In genomic region chr4:184568770-184569169, GRCh38 we compare ENCODE assay signal across 21 cellular contexts.
A peak's percentile ranks its signal among the peaks of the same experiment; 100 is the strongest.
DNase-seq lines count a peak whose midpoint lies in the region; FAIRE-seq and TF ChIP-seq lines count a peak whose summit lies in the region.
"Had no signal": no experiment of that assay in that cellular context is flagged by ENCODE, and none has a peak within 500 bp of the region (broad histone marks: within the 10 kb centered on the region; RNA-seq: fewer than 3 reads in every experiment).

No MANE protein-coding gene starts in this region.

- H3K27ac ChIP-seq in ACC112 (ENCODE audit: low read depth, low read length): no peak overlapping the region
- peak overlapping the region; percentile 37; the same call in 1 of the 2 replicates for H3K27ac ChIP-seq in OCI-LY3 (ENCODE audit: low read length)
- peak overlapping the region; percentile 51 for H3K27ac ChIP-seq in endothelial cell of umbilical vein (ENCODE audit: insufficient read depth, low read depth, low read length)
- H3K27ac ChIP-seq in H9 (ENCODE audit: insufficient read length, low read depth, low read length): no peak overlapping the region
- no peak overlapping the region for H3K27ac ChIP-seq in trophoblast cell (ENCODE audit: low read depth, low read length)
- H3K27ac ChIP-seq: suprapubic skin had no signal

- H3K79me2 ChIP-seq in ACC112 (ENCODE audit: control insufficient read depth, insufficient read depth, low read length, unreplicated experiment) (no peaks in the 10 kb centered on the region), OCI-LY3 (ENCODE audit: low read length) (no peaks in the 10 kb centered on the region), endothelial cell of umbilical vein (ENCODE audit: control insufficient read depth, insufficient read depth, low read length) (no peaks in the 10 kb centered on the region), H9 (ENCODE audit: insufficient read depth, low read length) (no peaks in the 10 kb centered on the region), trophoblast cell (ENCODE audit: control insufficient read depth, insufficient read depth, low read length, poor library complexity) (no peaks in the 10 kb centered on the region)

- H4K91ac ChIP-seq in H9 (ENCODE audit: insufficient read length, low read depth, low read length) (no peak overlapping the region), trophoblast cell (ENCODE audit: low read depth, low read length) (no peak overlapping the region)

- H3K23me2 ChIP-seq in H9 (ENCODE audit: insufficient read length, low read depth, low read length, poor library complexity, severe bottlenecking): no peaks in the 10 kb centered on the region

- H2AFZ ChIP-seq in ACC112 (ENCODE audit: low read length, unreplicated experiment): peak overlapping the region; percentile 16
- no peak overlapping the region; the same call in 1 of the 2 replicates for H2AFZ ChIP-seq in OCI-LY3 (ENCODE audit: low read depth, low read length)
- peak overlapping the region; percentile 42 for H2AFZ ChIP-seq in endothelial cell of umbilical vein (ENCODE audit: low read depth, low read length)
- H2AFZ ChIP-seq in H9 (ENCODE audit: low read length): no peak overlapping the region
- H2AFZ ChIP-seq in trophoblast cell (ENCODE audit: insufficient read depth, low read length, poor library complexity): no peak overlapping the region

- H3K9ac ChIP-seq in OCI-LY3 (ENCODE audit: low read length) (no peak overlapping the region), endothelial cell of umbilical vein (replicated peaks; ENCODE audit: extremely low read depth, insufficient read depth, low read length) (peak overlapping the region; percentile 11), H9 (ENCODE audit: extremely low read depth, insufficient read length, low read length) (no peak overlapping the region), trophoblast cell (ENCODE audit: low read length) (no peak overlapping the region)

- DNase-seq in GM12892 (ENCODE audit: insufficient read length) (no peak), endothelial cell of umbilical vein (ENCODE audit: low read depth, low spot score) (peak; percentile 84), activated gamma-delta T cell (lab: John Stamatoyannopoulos, UW) (no peak), NCI-H748 (lab: John Stamatoyannopoulos, UW; ENCODE audit: unreplicated experiment) (no peak), H9 (no peak), trophoblast cell (no peak)
- DNase-seq: activated CD4-positive, alpha-beta T cell treated with anti-CD3 and anti-CD28 coated beads, Interleukin-2, amount 10 ng/mL, durations not matched to agents 7 days and 5 days; activated CD8-positive, alpha-beta memory T cell treated with anti-CD3 and anti-CD28 coated beads, Interleukin-2, amount 50 U/mL, for 48 hours; activated effector memory CD4-positive, alpha-beta T cell treated with anti-CD3 and anti-CD28 coated beads, Interleukin-2, amount 50 U/mL, for 16 hours; CD8-positive, alpha-beta T cell; central memory CD4-positive, alpha-beta T cell; KG1; left colon; mucosa of descending colon; NCI-H1105 treated with DMSO at 0.1 percent for 48 hours; NCI-H510A treated with DMSO at 0.1 percent for 48 hours; retina had no signal

- H3K4me3 Mint-ChIP-seq in H9: no peak overlapping the region
- H3K4me3 Mint-ChIP-seq: activated CD4-positive, alpha-beta T cell treated with anti-CD3 and anti-CD28 coated beads, Interleukin-2, amount 10 ng/mL, durations not matched to agents 7 days and 5 days; CD8-positive, alpha-beta T cell; neural crest cell had no signal

- H3K9me1 ChIP-seq in endothelial cell of umbilical vein (replicated peaks; ENCODE audit: control insufficient read depth, extremely low read depth, insufficient read depth, low read length): no peaks in the 10 kb centered on the region

- no peak overlapping the region for H2AK5ac ChIP-seq in H9 (ENCODE audit: insufficient read length, low read length)
- H2AK5ac ChIP-seq in trophoblast cell (ENCODE audit: low read length): no peak overlapping the region

- H3K36me3 ChIP-seq in ACC112 (ENCODE audit: insufficient read depth, low read length) (no peaks in the 10 kb centered on the region), OCI-LY3 (replicated peaks; ENCODE audit: low read depth, low read length) (no peaks in the 10 kb centered on the region), endothelial cell of umbilical vein (ENCODE audit: control insufficient read depth in 2 of 2, extremely low read depth in 1 of 2, insufficient read depth in 2 of 2, low read length in 2 of 2) (no peaks in the 10 kb centered on the region), trophoblast cell (ENCODE audit: control insufficient read depth in 1 of 2, insufficient read depth in 2 of 2, low read length in 2 of 2) (no peaks in the 10 kb centered on the region)
- H3K36me3 ChIP-seq: suprapubic skin had no signal

- no peak overlapping the region for H3K14ac ChIP-seq in H9 (ENCODE audit: insufficient read depth, low read length)
- H3K14ac ChIP-seq in trophoblast cell (ENCODE audit: low read length): no peak overlapping the region

- no peak overlapping the region for H2BK5ac ChIP-seq in H9 (ENCODE audit: insufficient read length, low read length)
- no peak overlapping the region for H2BK5ac ChIP-seq in trophoblast cell (ENCODE audit: low read depth, low read length, poor library complexity)

- H3K79me1 ChIP-seq in H9 (ENCODE audit: insufficient read depth, low read depth, low read length, poor library complexity, severe bottlenecking) (no peaks in the 10 kb centered on the region), trophoblast cell (ENCODE audit: low read length) (no peaks in the 10 kb centered on the region)

- CTCF ChIA-PET in endothelial cell of umbilical vein (lab: Charles Lee): interaction anchor here (0.7 to 3.0 kb wide), 3 partner anchors 14 to 305 kb away, joined by 3 to 10 read pairs (median 3); no protein-coding TSS in a partner anchor

- H3K36me3 Mint-ChIP-seq in H9 (ENCODE audit: insufficient read depth in 1 of 3, low read depth in 3 of 3): peaks cover 2 to 10% (median 4%) of the 10 kb centered on the region in 3 experiments; a peak in 6 of 7 replicates
- H3K36me3 Mint-ChIP-seq: CD8-positive, alpha-beta T cell had no signal

- peaks cover 12 to 18% of the 10 kb centered on the region in 2 experiments for H3K9me3 Mint-ChIP-seq in H9

- no peak overlapping the region for H4K12ac ChIP-seq in trophoblast cell (ENCODE audit: low read depth, low read length)

- FAIRE-seq in GM12892 (lab: Jason Lieb, UNC): peak; percentile 76
- peak; percentile 89 for FAIRE-seq in endothelial cell of umbilical vein (lab: Jason Lieb, UNC)

- no peak overlapping the region for H2BK12ac ChIP-seq in H9 (ENCODE audit: insufficient read length, low read depth, low read length)
- H2BK12ac ChIP-seq in trophoblast cell (ENCODE audit: low read length): no peak overlapping the region

- peaks cover 10 to 11% of the 10 kb centered on the region in 2 experiments for H3K4me1 Mint-ChIP-seq in H9
- H3K4me1 Mint-ChIP-seq: neural crest cell had no signal

- H3K4me1 ChIP-seq in ACC112 (ENCODE audit: control insufficient read depth, insufficient read depth, low read length, unreplicated experiment): no peaks in the 10 kb centered on the region
- H3K4me1 ChIP-seq in OCI-LY3 (ENCODE audit: low read length): peaks cover 13% of the 10 kb centered on the region
- H3K4me1 ChIP-seq in endothelial cell of umbilical vein (ENCODE audit: control insufficient read depth, extremely low read depth, insufficient read depth, low read length): peaks cover 28% of the 10 kb centered on the region
- no peaks in the 10 kb centered on the region; the same call in 1 of the 2 replicates for H3K4me1 ChIP-seq in H9 (ENCODE audit: insufficient read depth, low read length)
- no peaks in the 10 kb centered on the region for H3K4me1 ChIP-seq in trophoblast cell (ENCODE audit: control insufficient read depth in 1 of 2, insufficient read depth in 2 of 2, low read length in 2 of 2)
- H3K4me1 ChIP-seq: suprapubic skin had no signal

- intact Hi-C loops in endothelial cell of umbilical vein (cut with micrococcal nuclease): loop anchor here (1.0 kb wide), 1 partner anchor 258 kb away; no protein-coding TSS in a partner anchor

- H4K5ac ChIP-seq in H9 (ENCODE audit: insufficient read length, low read depth, low read length): no peak overlapping the region

- no peak overlapping the region for H2BK15ac ChIP-seq in H9 (ENCODE audit: low read depth, low read length)

- H3K27ac Mint-ChIP-seq in H9: no peak overlapping the region
- H3K27ac Mint-ChIP-seq: activated CD4-positive, alpha-beta T cell treated with anti-CD3 and anti-CD28 coated beads, Interleukin-2, amount 10 ng/mL, durations not matched to agents 7 days and 5 days; CD8-positive, alpha-beta T cell had no signal

- no peaks in the 10 kb centered on the region for H3K27me3 Mint-ChIP-seq in H9 (ENCODE audit: low read depth)
- H3K27me3 Mint-ChIP-seq: activated CD4-positive, alpha-beta T cell treated with anti-CD3 and anti-CD28 coated beads, Interleukin-2, amount 10 ng/mL, durations not matched to agents 7 days and 5 days had no signal

- POLR2A ChIA-PET in endothelial cell of umbilical vein (lab: Charles Lee): no interaction called here

- no peak overlapping the region for H4K8ac ChIP-seq in H9 (replicated peaks; ENCODE audit: insufficient read length, low read depth, low read length)
- H4K8ac ChIP-seq in trophoblast cell (ENCODE audit: low read depth, low read length): no peak overlapping the region

- H2BK20ac ChIP-seq in H9 (ENCODE audit: low read depth, low read length, poor library complexity, severe bottlenecking): no peak overlapping the region

- no CpG with 5 or more reads among the region's 6 CpGs for WGBS in H9 (ENCODE audit: extremely low coverage, insufficient read length, low lambda C conversion rate)
- no CpG with 5 or more reads among the region's 6 CpGs for WGBS in trophoblast cell (ENCODE audit: extremely low coverage, insufficient coverage, insufficient read length)

- TF ChIP-seq POLR2A in GM12892 (IDR thresholded peaks at IDR 0.05; ENCODE audit: low read depth, low read length) (no peak), endothelial cell of umbilical vein (IDR thresholded peaks at IDR 0.05; ENCODE audit: low read depth, low read length) (no peak)

- no peaks in the 10 kb centered on the region for H3K9me3 ChIP-seq in OCI-LY3 (ENCODE audit: insufficient read depth, low read length)
- no peaks in the 10 kb centered on the region for H3K9me3 ChIP-seq in endothelial cell of umbilical vein (replicated peaks; ENCODE audit: control insufficient read depth, insufficient read depth, low read length)
- H3K9me3 ChIP-seq in H9 (ENCODE audit: control insufficient read depth, low read depth, low read length): no peaks in the 10 kb centered on the region
- H3K9me3 ChIP-seq in trophoblast cell (ENCODE audit: insufficient read depth, low read depth, low read length): no peaks in the 10 kb centered on the region
- H3K9me3 ChIP-seq: mucosa of descending colon, suprapubic skin had no signal

- H2BK120ac ChIP-seq in H9 (ENCODE audit: low read depth, low read length, poor library complexity, severe bottlenecking): no peak overlapping the region
- H2BK120ac ChIP-seq in trophoblast cell (ENCODE audit: insufficient read depth, low read length, poor library complexity): no peak overlapping the region

- no peaks in the 10 kb centered on the region for H3K27me3 ChIP-seq in ACC112 (ENCODE audit: insufficient read depth, low read length)
- H3K27me3 ChIP-seq in OCI-LY3 (ENCODE audit: low read depth, low read length): no peaks in the 10 kb centered on the region
- H3K27me3 ChIP-seq in endothelial cell of umbilical vein (ENCODE audit: control insufficient read depth in 2 of 2, insufficient read depth in 2 of 2, low read length in 2 of 2): no peaks in the 10 kb centered on the region
- H3K27me3 ChIP-seq in H9 (ENCODE audit: insufficient read depth, low read length): no peaks in the 10 kb centered on the region
- no peaks in the 10 kb centered on the region for H3K27me3 ChIP-seq in trophoblast cell (ENCODE audit: insufficient read depth, low read length)
- H3K27me3 ChIP-seq: suprapubic skin had no signal

- no peak overlapping the region for H3T11ph ChIP-seq in H9 (ENCODE audit: low read length)

- H3K4me3 ChIP-seq in ACC112 (ENCODE audit: low read depth, low read length) (peak overlapping the region; percentile 8), OCI-LY3 (ENCODE audit: low read length) (no peak overlapping the region), endothelial cell of umbilical vein (replicated peaks in 1 of 3; ENCODE audit: insufficient read depth in 1 of 3, low read depth in 1 of 3, low read length in 3 of 3) (peak overlapping the region in 1 of 3 experiments; percentile 32), trophoblast cell (ENCODE audit: low read depth, low read length) (no peak overlapping the region)
- H3K4me3 ChIP-seq: mucosa of descending colon, suprapubic skin had no signal

- H3K4me2 ChIP-seq in OCI-LY3 (ENCODE audit: low read length) (peak overlapping the region; percentile 49), endothelial cell of umbilical vein (ENCODE audit: insufficient read depth, low read length) (peak overlapping the region; percentile 66), H9 (ENCODE audit: insufficient read depth, insufficient read length, low read length) (no peak overlapping the region), trophoblast cell (ENCODE audit: low read length) (no peak overlapping the region)

- dilution Hi-C loops in endothelial cell of umbilical vein (cut with MboI; ENCODE audit: extremely low pct_ligation_motif_present, low sequenced_read_pairs): no loop called here

- TF ChIP-seq CTCF in OCI-LY3 (IDR thresholded peaks at IDR 0.05; ENCODE audit: low read depth, low read length) (no peak), endothelial cell of umbilical vein (IDR thresholded peaks at IDR 0.05; ENCODE audit: extremely low read depth in 1 of 2, insufficient read depth in 1 of 2, low read depth in 1 of 2, low read length in 2 of 2) (no peak), H9 (conservative IDR thresholded peaks at IDR 0.05) (no peak)

- no peak overlapping the region for H3K56ac ChIP-seq in H9 (ENCODE audit: insufficient read length, low read depth, low read length)

- H4K20me1 ChIP-seq in OCI-LY3 (ENCODE audit: insufficient read depth, low read length) (no peaks in the 10 kb centered on the region), endothelial cell of umbilical vein (replicated peaks; ENCODE audit: control insufficient read depth, extremely low read depth, insufficient read depth, low read length) (no peaks in the 10 kb centered on the region), H9 (ENCODE audit: control insufficient read depth, insufficient read depth, insufficient read length) (no peaks in the 10 kb centered on the region)

- H3K23ac ChIP-seq in H9 (ENCODE audit: insufficient read length, low read depth, low read length) (no peak overlapping the region), trophoblast cell (ENCODE audit: low read length) (no peak overlapping the region)

- no TSS peak for BruUV-seq in endothelial cell of umbilical vein (replicated peaks; lab: Mats Ljungman, UMichigan)

- no peak overlapping the region for H3K4ac ChIP-seq in H9 (ENCODE audit: low read depth, low read length)
- H3K4ac ChIP-seq in trophoblast cell (ENCODE audit: low read depth, low read length): no peak overlapping the region

- H3K18ac ChIP-seq in H9 (ENCODE audit: insufficient read length, low read depth, low read length): no peak overlapping the region
- H3K18ac ChIP-seq in trophoblast cell (ENCODE audit: low read length): no peak overlapping the region

Comparison
In these comparisons a context has a peak if more than half of its experiments do, and no peak if none do; other contexts are left out.
1. H2AFZ ChIP-seq: peak in ACC112 (single experiment) and endothelial cell of umbilical vein (single experiment); none in OCI-LY3 (single experiment), H9 (single experiment) and trophoblast cell (single experiment).
2. H3K27ac ChIP-seq: peak in OCI-LY3 (single experiment) and endothelial cell of umbilical vein (single experiment); none in ACC112 (single experiment), H9 (single experiment) and trophoblast cell (single experiment).
3. H3K4me2 ChIP-seq: peak in OCI-LY3 (single experiment) and endothelial cell of umbilical vein (single experiment); none in H9 (single experiment) and trophoblast cell (single experiment).